10 cellular contexts compared by ENCODE assay signal in genomic region chr15:98954411-98954810, GRCh38. TPM values are rescaled to one million over a fixed set of nuclear protein-coding genes. Genes with fewer than 3 reads are reported as not detected.
DNase-seq lines count a peak whose midpoint lies in the region; ATAC-seq and TF ChIP-seq lines count a peak whose summit lies in the region.
"Had no signal": no experiment of that assay in that cellular context is flagged by ENCODE, and none has a peak within 500 bp of the region (broad histone marks: within the 10 kb centered on the region; RNA-seq: fewer than 3 reads in every experiment).

No MANE protein-coding gene starts in this region.

- peaks cover 31% of the 10 kb centered on the region for H3K36me3 Mint-ChIP-seq in activated T-helper 17 cell treated with anti-CD3 and anti-CD28 coated beads, Interleukin-2, amount 50 U/mL, for 72 hours (ENCODE audit: low read depth)
- H3K36me3 Mint-ChIP-seq in stimulated activated memory B cell treated with anti-CD40 and anti-IgM and Interleukin-4, amounts not matched to agents 10 μg/mL and 1 μg/mL and 100 μg/mL, for 72 hours: peaks cover 29% of the 10 kb centered on the region

- DNase-seq in COR-L47 (lab: John Stamatoyannopoulos, UW) (peak; percentile 8), psoas muscle (peak; percentile 72 to 87)
- DNase-seq: activated naive CD4-positive, alpha-beta T cell had no signal

- WGBS in gastroesophageal sphincter (ENCODE audit: low coverage in 1 of 2), 2 donors: 15 to 35% methylated on average over 5 of the region's 5 CpGs
- WGBS in psoas muscle, 3 donors: 14 to 32% (median 18%) methylated on average over 5 of the region's 5 CpGs

- H3K27me3 ChIP-seq in gastroesophageal sphincter (no peaks in the 10 kb centered on the region), psoas muscle (ENCODE audit: insufficient read depth in 3 of 3, low read length in 2 of 3) (no peaks in the 10 kb centered on the region)
- H3K27me3 ChIP-seq: neural progenitor cell had no signal

- no peak for TF ChIP-seq POLR2A in gastroesophageal sphincter (IDR thresholded peaks at IDR 0.05)

- no peak overlapping the region for H3K27ac Mint-ChIP-seq in activated T-helper 17 cell treated with anti-CD3 and anti-CD28 coated beads, Interleukin-2, amount 50 U/mL, for 72 hours
- H3K27ac Mint-ChIP-seq in stimulated activated memory B cell treated with anti-CD40 and anti-IgM and Interleukin-4, amounts not matched to agents 10 μg/mL and 1 μg/mL and 100 μg/mL, for 72 hours: no peak overlapping the region
- H3K27ac Mint-ChIP-seq: neural progenitor cell had no signal

- no peaks in the 10 kb centered on the region for H3K9me3 Mint-ChIP-seq in activated T-helper 17 cell treated with anti-CD3 and anti-CD28 coated beads, Interleukin-2, amount 50 U/mL, for 72 hours
- no peaks in the 10 kb centered on the region for H3K9me3 Mint-ChIP-seq in stimulated activated memory B cell treated with anti-CD40 and anti-IgM and Interleukin-4, amounts not matched to agents 10 μg/mL and 1 μg/mL and 100 μg/mL, for 72 hours
- H3K9me3 Mint-ChIP-seq: neural progenitor cell had no signal

- H3K4me1 Mint-ChIP-seq in activated T-helper 17 cell treated with anti-CD3 and anti-CD28 coated beads, Interleukin-2, amount 50 U/mL, for 72 hours: peaks cover 16% of the 10 kb centered on the region
- no peaks in the 10 kb centered on the region for H3K4me1 Mint-ChIP-seq in stimulated activated memory B cell treated with anti-CD40 and anti-IgM and Interleukin-4, amounts not matched to agents 10 μg/mL and 1 μg/mL and 100 μg/mL, for 72 hours
- H3K4me1 Mint-ChIP-seq: neural progenitor cell had no signal

- H3K27me3 Mint-ChIP-seq in activated T-helper 17 cell treated with anti-CD3 and anti-CD28 coated beads, Interleukin-2, amount 50 U/mL, for 72 hours: no peaks in the 10 kb centered on the region
- H3K27me3 Mint-ChIP-seq in stimulated activated memory B cell treated with anti-CD40 and anti-IgM and Interleukin-4, amounts not matched to agents 10 μg/mL and 1 μg/mL and 100 μg/mL, for 72 hours: no peaks in the 10 kb centered on the region

- intact Hi-C loops in psoas muscle (cut with DNase I): loop anchor here in 1 of 2 donors (5.0 kb wide), 1 partner anchor 63 kb away; no protein-coding TSS in a partner anchor

- no peak for TF ChIP-seq EP300 in gastroesophageal sphincter (IDR thresholded peaks at IDR 0.05)

- no peaks in the 10 kb centered on the region for H3K9me3 ChIP-seq in gastroesophageal sphincter
- H3K9me3 ChIP-seq in psoas muscle: no peaks in the 10 kb centered on the region

- ATAC-seq in SK-N-SH treated with all-trans-retinoic acid at 6 μM for 48 hours (peak; percentile 63), gastroesophageal sphincter (peak; percentile 85), psoas muscle (peak; percentile 62 to 76 (median 73)), HG02588 (IDR thresholded peaks at IDR 0.05; ENCODE audit: unreplicated experiment) (no peak), GM19455 (IDR thresholded peaks at IDR 0.05; ENCODE audit: unreplicated experiment) (no peak)
- ATAC-seq in activated T-helper 17 cell treated with anti-CD3 and anti-CD28 coated beads, Interleukin-2, amount 50 U/mL, for 72 hours (replicated peaks): no peak
- ATAC-seq in stimulated activated memory B cell treated with anti-CD40 and anti-IgM and Interleukin-4, amounts not matched to agents 10 μg/mL and 1 μg/mL and 100 μg/mL, for 72 hours: no peak

- H3K4me3 Mint-ChIP-seq in activated T-helper 17 cell treated with anti-CD3 and anti-CD28 coated beads, Interleukin-2, amount 50 U/mL, for 72 hours: no peak overlapping the region
- no peak overlapping the region for H3K4me3 Mint-ChIP-seq in stimulated activated memory B cell treated with anti-CD40 and anti-IgM and Interleukin-4, amounts not matched to agents 10 μg/mL and 1 μg/mL and 100 μg/mL, for 72 hours
- H3K4me3 Mint-ChIP-seq: neural progenitor cell had no signal

- H3K27ac ChIP-seq in gastroesophageal sphincter: peak overlapping the region; percentile 30 to 91 (median 87)
- H3K27ac ChIP-seq in psoas muscle: peak overlapping the region; percentile 91
- H3K27ac ChIP-seq: neural progenitor cell had no signal

- H3K4me1 ChIP-seq in gastroesophageal sphincter (peaks cover 0 to 55% (median 34%) of the 10 kb centered on the region in 3 donors), psoas muscle (peaks cover 53% of the 10 kb centered on the region)
- H3K4me1 ChIP-seq: neural progenitor cell had no signal

- peaks cover 0 to 58% of the 10 kb centered on the region in 2 donors for H3K36me3 ChIP-seq in gastroesophageal sphincter
- peaks cover 0 to 38% of the 10 kb centered on the region in 2 donors for H3K36me3 ChIP-seq in psoas muscle (ENCODE audit: insufficient read depth in 1 of 2, low read depth in 1 of 2)
- H3K36me3 ChIP-seq: neural progenitor cell had no signal

- no peak overlapping the region for H3K4me3 ChIP-seq in gastroesophageal sphincter
- no peak overlapping the region for H3K4me3 ChIP-seq in psoas muscle
- H3K4me3 ChIP-seq: neural progenitor cell had no signal

- TF ChIP-seq CTCF in gastroesophageal sphincter (IDR thresholded peaks at IDR 0.05) (no peak), psoas muscle (IDR thresholded peaks at IDR 0.05) (no peak)

TF ChIP-seq in SK-N-SH treated with all-trans-retinoic acid at 6 μM for 48 hours, 23 proteins besides CTCF, POLR2A, EP300 and RAD21:
- no peak for TF ChIP-seq GLIS3 (CRISPR knock-in tag; IDR thresholded peaks at IDR 0.05)
- no peak for TF ChIP-seq SNAI2 (CRISPR knock-in tag; IDR thresholded peaks at IDR 0.05)
- TF ChIP-seq ESRRG (CRISPR knock-in tag; IDR thresholded peaks at IDR 0.05): no peak
- no peak for TF ChIP-seq ZNF8 (CRISPR knock-in tag; IDR thresholded peaks at IDR 0.05)
- TF ChIP-seq CSDC2 (CRISPR knock-in tag; IDR thresholded peaks at IDR 0.05): no peak
- TF ChIP-seq OSR1 (CRISPR knock-in tag; IDR thresholded peaks at IDR 0.05): no peak
- no peak for TF ChIP-seq CSRNP3 (CRISPR knock-in tag; IDR thresholded peaks at IDR 0.05)
- no peak for TF ChIP-seq BACH2 (CRISPR knock-in tag; IDR thresholded peaks at IDR 0.05; ENCODE audit: borderline replicate concordance)
- TF ChIP-seq ARNTL (CRISPR knock-in tag; IDR thresholded peaks at IDR 0.05; ENCODE audit: borderline replicate concordance, low read depth): no peak
- TF ChIP-seq PATZ1 (CRISPR knock-in tag; IDR thresholded peaks at IDR 0.05; ENCODE audit: borderline replicate concordance): no peak

RNA-seq across cellular contexts. Expression of gene PGPEP1L, which starts 53.2 kb away (rescaled TPM):
- total RNA-seq in gastroesophageal sphincter: not detected
- total RNA-seq in psoas muscle: 1 to 10 TPM; 4.6 to 8.5 (median 6.7) TPM
- polyA plus RNA-seq in psoas muscle: 10 to 100 TPM in 2 of 3 donors, 1 to 10 TPM in 1; 3.8 to 16.9 (median 12.4) TPM
- not detected for total RNA-seq in activated T-helper 17 cell treated with anti-CD3 and anti-CD28 coated beads, Interleukin-2, amount 50 U/mL, for 72 hours

Comparison
In these comparisons a context has a peak if more than half of its experiments do, and no peak if none do; other contexts are left out.
1. ATAC-seq: peak in SK-N-SH treated with all-trans-retinoic acid at 6 μM for 48 hours (single experiment), gastroesophageal sphincter (single experiment) and psoas muscle (4 of 4); none in activated T-helper 17 cell treated with anti-CD3 and anti-CD28 coated beads, Interleukin-2, amount 50 U/mL, for 72 hours (single experiment), HG02588 (single experiment), stimulated activated memory B cell treated with anti-CD40 and anti-IgM and Interleukin-4, amounts not matched to agents 10 μg/mL and 1 μg/mL and 100 μg/mL, for 72 hours (single experiment) and GM19455 (single experiment).
2. RNA of gene PGPEP1L, which starts 53.2 kb away (total RNA-seq): 4.6 to 8.5 TPM in psoas muscle; not detected in gastroesophageal sphincter and not detected in activated T-helper 17 cell treated with anti-CD3 and anti-CD28 coated beads, Interleukin-2, amount 50 U/mL, for 72 hours; every median in the first group is over 4 times any median in the second.